In the genomic region with DNA sequence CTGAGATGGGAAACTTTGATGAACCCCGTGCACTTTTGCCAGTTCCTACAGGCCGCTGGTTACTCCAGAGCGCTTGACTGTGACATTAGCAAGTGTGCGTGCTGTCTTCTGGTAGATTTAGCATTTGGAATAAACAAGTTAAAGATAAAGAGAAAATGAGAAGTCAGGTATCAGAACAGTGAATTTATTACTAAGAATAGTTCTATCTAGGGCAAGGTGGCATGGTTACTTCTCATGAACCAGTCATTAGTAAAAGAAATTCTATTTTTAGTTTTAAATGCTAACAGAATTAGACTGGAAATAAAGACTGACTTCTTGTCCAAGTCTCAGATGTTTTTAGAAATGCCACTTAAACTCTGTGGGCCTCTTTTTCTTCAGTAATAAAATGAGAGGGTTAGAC, we compare ENCODE assay signal across 29 cellular contexts.
"Had no signal": no experiment of that assay in that cellular context is flagged by ENCODE, and none has a peak within 500 bp of the region (broad histone marks: within the 10 kb centered on the region; RNA-seq: fewer than 3 reads in every experiment).

No MANE protein-coding gene starts in this region.

- H3K9me3 ChIP-seq: ovary, testis, uterus had no signal

- H3K4me3 Mint-ChIP-seq: natural killer cell; nephron; neural progenitor cell; stimulated activated effector memory CD8-positive, alpha-beta T cell treated with anti-CD3 and anti-CD28 coated beads, Interleukin-12 subunit alpha, Interleukin-12 subunit beta, amount 100 ng/mL, for 72 hours; stimulated activated naive CD8-positive, alpha-beta T cell treated with anti-CD3 and anti-CD28 coated beads, Interleukin-15, amount 100 ng/mL, for 72 hours; type B pancreatic cell had no signal

- H3K27ac ChIP-seq: neural progenitor cell, ovary, parathyroid adenoma, psoas muscle, right lobe of liver, sigmoid colon, suprapubic skin, testis, tibial artery, transverse colon, upper lobe of right lung, uterus had no signal

- H3K27ac Mint-ChIP-seq: natural killer cell; nephron; neural progenitor cell; progenitor cell of endocrine pancreas; stimulated activated effector memory CD8-positive, alpha-beta T cell treated with anti-CD3 and anti-CD28 coated beads, Interleukin-12 subunit alpha, Interleukin-12 subunit beta, amount 100 ng/mL, for 72 hours; stimulated activated naive CD8-positive, alpha-beta T cell treated with anti-CD3 and anti-CD28 coated beads, Interleukin-15, amount 100 ng/mL, for 72 hours; type B pancreatic cell had no signal

- H3K27me3 Mint-ChIP-seq: progenitor cell of endocrine pancreas; stimulated activated naive CD8-positive, alpha-beta T cell treated with anti-CD3 and anti-CD28 coated beads, Interleukin-15, amount 100 ng/mL, for 72 hours had no signal

- H3K4me1 Mint-ChIP-seq: natural killer cell; nephron; neural progenitor cell; stimulated activated effector memory CD8-positive, alpha-beta T cell treated with anti-CD3 and anti-CD28 coated beads, Interleukin-12 subunit alpha, Interleukin-12 subunit beta, amount 100 ng/mL, for 72 hours had no signal

- H3K36me3 ChIP-seq: ovary, right lobe of liver, sigmoid colon, suprapubic skin, tibial artery, transverse colon, upper lobe of right lung, uterus had no signal

- H3K4me3 ChIP-seq: neural progenitor cell, ovary, psoas muscle, right lobe of liver, sigmoid colon, suprapubic skin, testis, tibial artery, transverse colon, upper lobe of right lung, uterus had no signal

- H3K36me3 Mint-ChIP-seq: natural killer cell; neural progenitor cell; stimulated activated effector memory CD8-positive, alpha-beta T cell treated with anti-CD3 and anti-CD28 coated beads, Interleukin-12 subunit alpha, Interleukin-12 subunit beta, amount 100 ng/mL, for 72 hours; type B pancreatic cell had no signal

- H3K27me3 ChIP-seq: neural progenitor cell, ovary, right lobe of liver, sigmoid colon, suprapubic skin, testis, tibial artery, transverse colon, upper lobe of right lung, uterus had no signal

- ATAC-seq: natural killer cell; psoas muscle; right cardiac atrium; right lobe of liver; stimulated activated effector memory CD8-positive, alpha-beta T cell treated with anti-CD3 and anti-CD28 coated beads, Interleukin-12 subunit alpha, Interleukin-12 subunit beta, amount 100 ng/mL, for 72 hours; stimulated activated naive CD8-positive, alpha-beta T cell treated with anti-CD3 and anti-CD28 coated beads, Interleukin-15, amount 100 ng/mL, for 72 hours; stimulated activated naive CD8-positive, alpha-beta T cell treated with anti-CD3 and anti-CD28 coated beads, Interleukin-15, Interleukin-2, amounts not matched to agents 100 U/mL and 50 U/mL, for 24 hours; upper lobe of right lung had no signal

- H3K4me1 ChIP-seq: neural progenitor cell, parathyroid adenoma, psoas muscle, right lobe of liver, sigmoid colon, suprapubic skin, testis, tibial artery, transverse colon, upper lobe of right lung, uterus had no signal

- DNase-seq: natural killer cell; occipital lobe; ovary; posterior cingulate gyrus; psoas muscle; right cardiac atrium; right lobe of liver; sigmoid colon; small intestine; stimulated activated CD4-positive, alpha-beta T cell treated with anti-CD3 and anti-CD28 coated beads, Interleukin-15, amount 100 ng/mL, for 24 hours; stimulated activated CD4-positive, alpha-beta T cell treated with anti-CD3 and anti-CD28 coated beads, Interleukin-2, amount 100 ng/mL, for 24 hours; stimulated activated CD4-positive, alpha-beta T cell treated with anti-CD3 and anti-CD28 coated beads, Interleukin-2, amount 100 ng/mL, for 48 hours; stimulated activated CD4-positive, alpha-beta T cell treated with anti-CD3 and anti-CD28 coated beads, Interleukin-4, amount 100 ng/mL, for 24 hours; stimulated activated naive CD4-positive, alpha-beta T cell; stimulated activated naive CD8-positive, alpha-beta T cell treated with anti-CD3 and anti-CD28 coated beads, Interleukin-15, amount 100 ng/mL, for 72 hours; stimulated activated naive CD8-positive, alpha-beta T cell treated with anti-CD3 and anti-CD28 coated beads, Interleukin-15, Interleukin-2, amounts not matched to agents 100 U/mL and 50 U/mL, for 24 hours; substantia nigra; testis; tibial artery; transverse colon; upper lobe of right lung; uterus had no signal
